In genomic region chr11:75351541-75352416, GRCh38 we compare ENCODE assay signal across 1 cellular context.
TF ChIP-seq lines count a peak whose summit lies in the region.

TSS of gene ARRB1 (minus strand) at chr11:75351661. CDS start at chr11:75351607, 54 bp downstream.

TF ChIP-seq in K562, 482 proteins besides CTCF, POLR2A, EP300 and RAD21 (continued from another document and continues in another):
- TF ChIP-seq ZNF407 (IDR thresholded peaks at IDR 0.05; ENCODE audit: low read depth) (no peak), RBM25 (IDR thresholded peaks at IDR 0.05; ENCODE audit: low read depth, low read length, severe bottlenecking) (no peak), MAZ (CRISPR knock-in tag; conservative IDR thresholded peaks at IDR 0.05 in 1 of 2, IDR thresholded peaks at IDR 0.05 in 1 of 2) (peak; percentile 47 to 89; a peak in 3 of 4 replicates), SLC30A9 (CRISPR knock-in tag; IDR thresholded peaks at IDR 0.05) (no peak), RBFOX2 (IDR thresholded peaks at IDR 0.05; ENCODE audit: low read depth, low read length) (peak; percentile 77), CSDE1 (IDR thresholded peaks at IDR 0.05) (no peak), ZNF280B (CRISPR knock-in tag; IDR thresholded peaks at IDR 0.05) (no peak), GMEB1 (CRISPR knock-in tag; IDR thresholded peaks at IDR 0.05) (peak; percentile 78), MXI1 (IDR thresholded peaks at IDR 0.05; ENCODE audit: low read depth, low read length) (no peak), ZBTB9 (CRISPR knock-in tag; IDR thresholded peaks at IDR 0.05) (peak; percentile 78), GTF3C2 (IDR thresholded peaks at IDR 0.05; ENCODE audit: borderline replicate concordance, extremely low read depth, insufficient read length) (no peak), ZSCAN32 (CRISPR knock-in tag; IDR thresholded peaks at IDR 0.05) (no peak), BRF1 (IDR thresholded peaks at IDR 0.05; ENCODE audit: borderline replicate concordance, extremely low read depth, insufficient read length) (no peak), CHD7 (IDR thresholded peaks at IDR 0.05; ENCODE audit: low read depth, low read length) (no peak), HCFC1 (IDR thresholded peaks at IDR 0.05; ENCODE audit: low read depth, low read length) (no peak; the same call in 1 of the 2 replicates), RBBP5 (IDR thresholded peaks at IDR 0.05; ENCODE audit: borderline replicate concordance, insufficient read depth, low read length, poor library complexity, severe bottlenecking) (no peak), RNF219 (CRISPR knock-in tag; IDR thresholded peaks at IDR 0.05) (no peak), NELFE (IDR thresholded peaks at IDR 0.05; ENCODE audit: insufficient read depth, insufficient read length) (no peak)
